9 cellular contexts compared by ENCODE assay signal in genomic region chr7:64630496-64630895, GRCh38. TPM values are rescaled to one million over a fixed set of nuclear protein-coding genes. Genes with fewer than 3 reads are reported as not detected.
A peak's percentile ranks its signal among the peaks of the same experiment; 100 is the strongest.
DNase-seq lines count a peak whose midpoint lies in the region.
"Had no signal": no experiment of that assay in that cellular context is flagged by ENCODE, and none has a peak within 500 bp of the region (broad histone marks: within the 10 kb centered on the region; RNA-seq: fewer than 3 reads in every experiment).

No MANE protein-coding gene starts in this region.

- no peak overlapping the region for H3K23ac ChIP-seq in mesenchymal stem cell (ENCODE audit: low read length in 2 of 2)

- H2AFZ ChIP-seq in mesenchymal stem cell (ENCODE audit: low read depth, low read length), result no peak overlapping the region

- no peak overlapping the region for H3K14ac ChIP-seq in mesenchymal stem cell (ENCODE audit: low read length in 2 of 2)

- H2BK120ac ChIP-seq in mesenchymal stem cell (ENCODE audit: low read depth, low read length), result no peak overlapping the region

- no peak overlapping the region for H3K4ac ChIP-seq in mesenchymal stem cell (ENCODE audit: low read depth in 1 of 2, low read length in 2 of 2)

- H3K4me1 ChIP-seq in mesenchymal stem cell (ENCODE audit: control insufficient read depth, insufficient read depth, low read depth, low read length), result no peaks in the 10 kb centered on the region
- H3K4me1 ChIP-seq: BLaER1 treated with 17β-estradiol and CSF1 and Interleukin-3, amounts not matched to agents 10 nM and 100 nM had no signal

- H4K8ac ChIP-seq in mesenchymal stem cell (ENCODE audit: low read length), result no peak overlapping the region

- no peak overlapping the region for H3K9ac ChIP-seq in mesenchymal stem cell (ENCODE audit: low read length)
- H3K9ac ChIP-seq: BLaER1 treated with 17β-estradiol and CSF1 and Interleukin-3, amounts not matched to agents 10 nM and 100 nM had no signal

- DNase-seq in NCI-H1105 treated with DMSO at 0.1 percent for 48 hours (lab: John Stamatoyannopoulos, UW), result peak; percentile 18
- DNase-seq in NCI-H1105 (lab: John Stamatoyannopoulos, UW), result no peak
- DNase-seq in NCI-H1048 (lab: John Stamatoyannopoulos, UW), result peak; percentile 16
- DNase-seq in cerebellar cortex (ENCODE audit: low spot score), result peak; percentile 26
- DNase-seq in renal cortical epithelial cell (ENCODE audit: low read depth), result peak; percentile 4
- no peak for DNase-seq in stimulated activated CD4-positive, alpha-beta T cell treated with anti-CD3 and anti-CD28 coated beads, Interleukin-4, amount 100 ng/mL, for 1 hour
- no peak for DNase-seq in stimulated activated CD4-positive, alpha-beta T cell treated with anti-CD3 and anti-CD28 coated beads, Interleukin-4, amount 100 ng/mL, for 4 hours
- DNase-seq in mesenchymal stem cell, result no peak

- no peak overlapping the region for H2BK12ac ChIP-seq in mesenchymal stem cell (ENCODE audit: low read length in 2 of 2)

- no peak overlapping the region for H3K4me2 ChIP-seq in mesenchymal stem cell (ENCODE audit: low read length, poor library complexity, severe bottlenecking)
- H3K4me2 ChIP-seq: BLaER1 treated with 17β-estradiol and CSF1 and Interleukin-3, amounts not matched to agents 10 nM and 100 nM had no signal

- no peak overlapping the region for H2AK5ac ChIP-seq in mesenchymal stem cell (ENCODE audit: low read length, severe bottlenecking)

- WGBS in mesenchymal stem cell, result 68% methylated on average over 2 of the region's 2 CpGs

- H3K27me3 ChIP-seq in mesenchymal stem cell (ENCODE audit: control insufficient read depth in 1 of 2, insufficient read depth in 1 of 2, low read length in 2 of 2), result no peaks in the 10 kb centered on the region
- H3K27me3 ChIP-seq: BLaER1 treated with 17β-estradiol and CSF1 and Interleukin-3, amounts not matched to agents 10 nM and 100 nM had no signal

- H2BK15ac ChIP-seq in mesenchymal stem cell (ENCODE audit: low read depth, poor library complexity, severe bottlenecking), result no peak overlapping the region

- H3K4me3 ChIP-seq in mesenchymal stem cell (ENCODE audit: insufficient read depth in 1 of 2, low read depth in 1 of 2, low read length in 2 of 2), result no peak overlapping the region
- H3K4me3 ChIP-seq: BLaER1 treated with 17β-estradiol and CSF1 and Interleukin-3, amounts not matched to agents 10 nM and 100 nM had no signal

- H2BK5ac ChIP-seq in mesenchymal stem cell (ENCODE audit: low read depth, low read length, poor library complexity, severe bottlenecking), result no peak overlapping the region

- H3K9me3 ChIP-seq in mesenchymal stem cell (ENCODE audit: control insufficient read depth, low read length), result peaks cover 6% of the 10 kb centered on the region

- H3K18ac ChIP-seq in mesenchymal stem cell (ENCODE audit: low read depth in 1 of 2, low read length in 2 of 2), result no peak overlapping the region

- no peak overlapping the region for H4K91ac ChIP-seq in mesenchymal stem cell (ENCODE audit: low read length)

- no peaks in the 10 kb centered on the region for H3K79me1 ChIP-seq in mesenchymal stem cell (replicated peaks; ENCODE audit: low read length, poor library complexity, severe bottlenecking)

- no peaks in the 10 kb centered on the region for H3K36me3 ChIP-seq in mesenchymal stem cell (ENCODE audit: control insufficient read depth in 1 of 2, insufficient read depth in 2 of 2, low read depth in 1 of 2, low read length in 2 of 2)
- H3K36me3 ChIP-seq: BLaER1 treated with 17β-estradiol and CSF1 and Interleukin-3, amounts not matched to agents 10 nM and 100 nM had no signal

- no peak overlapping the region for H3K27ac ChIP-seq in mesenchymal stem cell (ENCODE audit: low read length, poor library complexity, severe bottlenecking)
- H3K27ac ChIP-seq: BLaER1 treated with 17β-estradiol and CSF1 and Interleukin-3, amounts not matched to agents 10 nM and 100 nM had no signal

RNA-seq across cellular contexts. Expression of gene ZNF107, which starts 35.4 kb away (rescaled TPM):
- total RNA-seq in renal cortical epithelial cell, result 2.3 and 8.1 TPM in 2 replicates
- 3.0 TPM for polyA plus RNA-seq in mesenchymal stem cell (2013, experiment 1 of 2)
- polyA plus RNA-seq in mesenchymal stem cell (2013, experiment 2 of 2), result 2.9 TPM

Comparison
In these comparisons a context has a peak if more than half of its experiments do, and no peak if none do; other contexts are left out.
1. DNase-seq: peak in NCI-H1105 treated with DMSO at 0.1 percent for 48 hours (single experiment), NCI-H1048 (single experiment), cerebellar cortex (single experiment) and renal cortical epithelial cell (single experiment); none in NCI-H1105 (single experiment), stimulated activated CD4-positive, alpha-beta T cell treated with anti-CD3 and anti-CD28 coated beads, Interleukin-4, amount 100 ng/mL, for 1 hour (single experiment), stimulated activated CD4-positive, alpha-beta T cell treated with anti-CD3 and anti-CD28 coated beads, Interleukin-4, amount 100 ng/mL, for 4 hours (0 of 2) and mesenchymal stem cell (single experiment).